In genomic region chr17:2336215-2337151, GRCh38 we compare ENCODE assay signal across 8 cellular contexts. TPM values are rescaled to one million over a fixed set of nuclear protein-coding genes. Genes with fewer than 3 reads are reported as not detected.
DNase-seq lines count a peak whose midpoint lies in the region; ATAC-seq, FAIRE-seq and TF ChIP-seq lines count a peak whose summit lies in the region.

TSR1 (minus strand) TSS chr17:2336457; CDS start chr17:2336427, 30 bp downstream.

- H3K9me3 ChIP-seq in HUES64 (ENCODE audit: insufficient read depth, low read depth, low read length) (no peaks in the 10 kb centered on the region), mucosa of stomach (ENCODE audit: control insufficient read depth, low read length) (no peaks in the 10 kb centered on the region)

- H3K27me3 ChIP-seq in HUES64 (ENCODE audit: insufficient read depth, low read length) (no peaks in the 10 kb centered on the region), mucosa of stomach (ENCODE audit: control insufficient read depth, insufficient read depth, low read length) (no peaks in the 10 kb centered on the region)

- peak within 1 kb of the TSS; percentile 85 for H3K27ac ChIP-seq in HUES64 (ENCODE audit: low read depth, low read length)

- peak within 1 kb of the TSS; percentile 97 for H3K4me3 ChIP-seq in HUES64 (ENCODE audit: low read length)
- H3K4me3 ChIP-seq in epithelial cell of proximal tubule (ENCODE audit: low read depth, low read length): peak within 1 kb of the TSS; percentile 87
- peak within 1 kb of the TSS; percentile 80 for H3K4me3 ChIP-seq in mucosa of stomach (ENCODE audit: low read length)

- H3K36me3 ChIP-seq in HUES64 (ENCODE audit: insufficient read depth, low read length): peaks cover 40% of the 10 kb centered on the region
- peaks cover 8% of the 10 kb centered on the region for H3K36me3 ChIP-seq in mucosa of stomach (ENCODE audit: control insufficient read depth, insufficient read depth, low read length)

- peak; percentile 86 for ATAC-seq in GM21390 (IDR thresholded peaks at IDR 0.05; ENCODE audit: unreplicated experiment)

- H3K9ac ChIP-seq in HUES64 (ENCODE audit: low read depth, low read length): peak within 1 kb of the TSS; percentile 97
- H3K9ac ChIP-seq in mucosa of stomach (ENCODE audit: low read length): peak within 1 kb of the TSS; percentile 81

- peak; percentile 24 for TF ChIP-seq CTCF in D721Med (IDR thresholded peaks at IDR 0.05; ENCODE audit: insufficient read depth, missing control alignments)
- TF ChIP-seq CTCF in epithelial cell of proximal tubule (conservative IDR thresholded peaks at IDR 0.05; ENCODE audit: low read depth, low read length): peak; percentile 32

- DNase-seq in D721Med (ENCODE audit: insufficient read length, low spot score) (peak; percentile 97), OCI-M1 (lab: John Stamatoyannopoulos, UW) (peak; percentile 94), epithelial cell of proximal tubule (ENCODE audit: low read depth) (peak; percentile 13)
- peak; percentile 88 for DNase-seq in activated T-cell treated with anti-CD3 and anti-CD28 coated beads, Interleukin-2, amount 50 U/mL, for 1 hour
- DNase-seq in stimulated activated CD8-positive, alpha-beta memory T cell treated with anti-CD3 and anti-CD28 coated beads, Interleukin-7, amount 100 ng/mL, for 1 hour (ENCODE audit: low read depth in 2 of 2): peak; percentile 66 to 75

- peaks cover 19% of the 10 kb centered on the region; the same call in 1 of the 2 replicates for H3K4me1 ChIP-seq in HUES64 (ENCODE audit: insufficient read depth, low read length)
- H3K4me1 ChIP-seq in mucosa of stomach (ENCODE audit: control insufficient read depth, insufficient read depth, low read length): peaks cover 15% of the 10 kb centered on the region

- no peak for FAIRE-seq in D721Med (lab: Jason Lieb, UNC)

- under 1% methylated on average over 77 of the region's 77 CpGs for WGBS in HUES64

RNA-seq across cellular contexts. Expression of gene TSR1, which starts in this region (rescaled TPM):
- 76.3 TPM for polyA plus RNA-seq in HUES64 (2013, experiment 1 of 2)
- polyA plus RNA-seq in HUES64 (2013, experiment 2 of 2): 44.2 TPM
- 54.8 and 85.1 TPM in 2 replicates for total RNA-seq in epithelial cell of proximal tubule

Comparison
In these comparisons a context has a peak if more than half of its experiments do, and no peak if none do; other contexts are left out.
1. Peak in every context shown above with its lines: DNase-seq, ATAC-seq, H3K4me3 ChIP-seq and H3K27ac ChIP-seq.
2. DNase-seq: peak in every context shown above with its lines; median percentile 97 in D721Med; 94 in OCI-M1; 88 in activated T-cell treated with anti-CD3 and anti-CD28 coated beads, Interleukin-2, amount 50 U/mL, for 1 hour; 70 in stimulated activated CD8-positive, alpha-beta memory T cell treated with anti-CD3 and anti-CD28 coated beads, Interleukin-7, amount 100 ng/mL, for 1 hour; 13 in epithelial cell of proximal tubule.